ENCODE assay signal across 8 cellular contexts in the genomic region with DNA sequence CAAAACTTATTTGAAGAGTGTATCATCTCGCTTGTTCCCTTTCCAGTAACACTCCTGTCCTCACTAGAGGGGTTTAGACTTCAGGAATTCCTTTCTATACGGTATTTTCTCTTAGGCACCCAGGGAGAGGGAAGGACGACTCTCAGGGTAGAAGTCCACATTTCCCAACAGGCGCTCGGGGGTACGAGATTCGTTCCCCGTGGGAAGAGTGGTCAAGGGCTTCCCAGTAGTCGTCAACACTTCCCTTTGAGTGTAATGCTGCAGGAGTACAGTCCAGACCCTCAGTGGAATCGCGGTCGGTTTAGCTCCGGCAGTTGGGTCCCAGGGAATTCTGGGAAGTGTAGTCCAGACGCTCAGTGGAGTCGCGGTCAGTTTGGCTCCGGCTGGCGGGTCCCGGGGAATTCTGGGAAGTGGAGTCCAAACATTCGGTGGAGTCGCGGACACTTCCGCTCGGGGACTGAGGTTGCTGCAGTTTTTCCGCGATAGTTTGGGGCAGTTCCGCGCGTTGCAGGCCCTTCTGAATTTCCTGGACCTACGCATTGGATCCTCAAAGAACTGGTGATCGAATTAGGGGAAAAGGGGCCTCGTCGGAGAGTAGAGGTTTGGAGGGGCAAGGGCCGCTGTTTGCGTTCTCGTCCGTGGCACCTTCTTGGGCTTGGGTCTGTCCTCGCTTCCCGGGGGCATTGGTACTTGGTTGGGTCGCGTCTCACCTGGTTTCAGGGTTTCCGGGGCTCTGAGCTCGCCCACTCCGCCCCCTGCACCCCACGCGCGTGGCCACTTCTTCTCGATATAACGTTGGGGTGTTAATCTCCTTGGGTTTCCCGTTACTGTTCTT. TPM values are rescaled to one million over a fixed set of nuclear protein-coding genes. Genes with fewer than 3 reads are reported as not detected.
DNase-seq lines count a peak whose midpoint lies in the region; ATAC-seq and TF ChIP-seq lines count a peak whose summit lies in the region.

TSS of gene ZNF224 (plus strand) at position 431 of the 835 bp plus-strand sequence. CDS start 3,513 bp downstream, outside the sequence.

- peak within 1 kb of the TSS; percentile 19 for H3K27ac ChIP-seq in OCI-LY7 (ENCODE audit: low read depth, low read length, poor library complexity, severe bottlenecking)

- H3K4me1 ChIP-seq in OCI-LY7 (ENCODE audit: insufficient read depth, low read length, poor library complexity, severe bottlenecking) (peaks cover 11% of the 10 kb centered on the region), mucosa of descending colon (ENCODE audit: low read depth) (peaks cover 4% of the 10 kb centered on the region)

- H3K79me2 ChIP-seq in OCI-LY7 (ENCODE audit: insufficient read depth, low read depth, low read length), result peaks cover 9% of the 10 kb centered on the region; the same call in 1 of the 2 replicates

- H3K4me3 ChIP-seq in OCI-LY7 (ENCODE audit: low read depth, low read length, poor library complexity, severe bottlenecking) (peak within 1 kb of the TSS; percentile 92), epithelial cell of esophagus (ENCODE audit: low read length) (peak within 1 kb of the TSS; percentile 87), mucosa of descending colon (peak within 1 kb of the TSS; percentile 68)

- CTCF ChIA-PET in OCI-LY7 (lab: Charles Lee; ENCODE audit: unreplicated experiment), result no interaction called here

- no peaks in the 10 kb centered on the region for H4K20me1 ChIP-seq in OCI-LY7 (ENCODE audit: insufficient read depth, low read length)

- no peak for TF ChIP-seq CTCF in OCI-LY7 (conservative IDR thresholded peaks at IDR 0.05; ENCODE audit: low read length)
- no peak for TF ChIP-seq CTCF in epithelial cell of esophagus (IDR thresholded peaks at IDR 0.05; ENCODE audit: insufficient read depth, low read depth, low read length, missing control alignments)
- TF ChIP-seq CTCF in mucosa of descending colon (IDR thresholded peaks at IDR 0.05), result no peak

- intact Hi-C loops in OCI-LY7 (cut with micrococcal nuclease; ENCODE audit: unreplicated experiment) (loop anchor here (1.0 to 10.0 kb wide), 3 partner anchors 19 to 121 kb away; partner anchors contain the start of genes ZNF225, ZNF227 and ZNF230), mucosa of descending colon (cut with DNase I, micrococcal nuclease) (no loop called here)

- H2AFZ ChIP-seq in OCI-LY7 (ENCODE audit: low read length), result peak within 1 kb of the TSS; percentile 100

- no TSS peak for BruUV-seq in OCI-LY7 (replicated peaks; lab: Mats Ljungman, UMichigan)

- no peaks in the 10 kb centered on the region for H3K9me3 ChIP-seq in OCI-LY7 (ENCODE audit: low read length)
- H3K9me3 ChIP-seq in mucosa of descending colon, result no peaks in the 10 kb centered on the region

- POLR2A ChIA-PET in OCI-LY7 (lab: Charles Lee), result interaction anchor here (0.6 to 1.1 kb wide), 2 partner anchors 211 to 426 kb away, joined by 3 read pairs; partner anchors contain the start of gene ZNF235

- DNase-seq in CMK (ENCODE audit: low read depth) (peak; percentile 85), HuH-7 (ENCODE audit: low spot score) (peak; percentile 78), OCI-LY7 (ENCODE audit: low spot score) (peak; percentile 92), activated T-cell treated with anti-CD3 and anti-CD28 coated beads for 1 hour (ENCODE audit: low read depth) (peak; percentile 69), epithelial cell of esophagus (ENCODE audit: low read depth) (peak; percentile 92), mucosa of descending colon (peak; percentile 90 to 94 (median 92))
- peak; percentile 49 to 59 for DNase-seq in stimulated activated CD8-positive, alpha-beta memory T cell treated with anti-CD3 and anti-CD28 coated beads, Interleukin-4, amount 100 ng/mL, for 1 hour (ENCODE audit: low read depth in 2 of 2, low spot score in 1 of 2)

- H3K4me2 ChIP-seq in OCI-LY7 (ENCODE audit: low read length), result peak within 1 kb of the TSS; percentile 88

- H3K36me3 ChIP-seq in OCI-LY7 (ENCODE audit: insufficient read depth, low read length) (peaks cover 29% of the 10 kb centered on the region), mucosa of descending colon (ENCODE audit: low read depth) (no peaks in the 10 kb centered on the region)

- ATAC-seq in GM21447 (IDR thresholded peaks at IDR 0.05; ENCODE audit: unreplicated experiment) (peak; percentile 88), mucosa of descending colon (peak; percentile 99)

- no peaks in the 10 kb centered on the region for H3K9me2 ChIP-seq in OCI-LY7 (ENCODE audit: insufficient read depth, low read length)

RNA-seq across cellular contexts. Expression of gene ZNF224, which starts in this region (rescaled TPM):
- 17.5 and 20.4 TPM in 2 replicates for total RNA-seq in OCI-LY7 (2014; rRNA removed; shearing (Covaris generic))
- 20.2 and 21.5 TPM in 2 replicates for total RNA-seq in OCI-LY7 (2022)
- total RNA-seq in mucosa of descending colon, result 10 to 100 TPM; 25.5 to 38.3 (median 29.8) TPM

Comparison
In these comparisons a context has a peak if more than half of its experiments do, and no peak if none do; other contexts are left out.
1. Peak in every context shown above with its lines: DNase-seq, ATAC-seq, H3K4me3 ChIP-seq and H3K27ac ChIP-seq.